In the genomic region with DNA sequence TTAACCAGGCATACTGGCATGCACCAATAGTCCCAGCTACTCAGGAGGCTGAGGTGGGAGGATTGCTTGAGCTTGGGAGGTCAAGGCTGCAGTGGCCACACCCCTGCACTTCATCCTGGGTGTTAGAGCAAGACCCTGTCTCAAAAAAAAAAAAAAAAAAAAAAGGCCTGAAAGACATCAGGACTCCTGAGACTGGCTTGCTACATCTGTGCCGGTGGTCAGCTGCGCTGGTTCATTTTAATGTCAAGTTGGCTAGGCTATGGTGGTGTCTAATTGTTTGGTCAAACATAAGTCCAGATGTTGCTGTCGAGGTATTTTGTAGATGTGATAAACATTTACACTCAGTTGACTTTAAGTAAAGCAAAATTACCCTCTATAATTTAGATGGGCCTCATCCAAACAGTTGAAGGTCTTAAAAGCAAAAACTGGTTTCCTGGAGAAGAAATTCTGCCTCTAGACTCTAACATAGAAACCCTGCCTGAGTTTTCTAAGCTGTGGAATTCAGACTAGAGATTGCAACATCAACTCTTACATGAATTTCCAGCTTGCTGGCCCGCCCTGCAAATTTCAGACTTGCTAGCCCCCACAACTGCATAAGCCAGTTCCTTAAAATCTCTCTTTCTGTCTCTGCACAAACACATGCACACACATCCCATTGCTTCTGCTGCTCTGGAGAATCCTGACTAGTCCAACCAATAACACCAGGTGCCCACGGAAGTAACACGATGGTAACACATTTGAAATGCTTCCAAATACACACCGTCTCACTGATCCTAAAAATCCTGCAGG, we compare ENCODE assay signal across 11 cellular contexts. TPM values are rescaled to one million over a fixed set of nuclear protein-coding genes. Genes with fewer than 3 reads are reported as not detected.
A peak's percentile ranks its signal among the peaks of the same experiment; 100 is the strongest.
DNase-seq lines count a peak whose midpoint lies in the region; ATAC-seq, FAIRE-seq and TF ChIP-seq lines count a peak whose summit lies in the region.
"Had no signal": no experiment of that assay in that cellular context is flagged by ENCODE, and none has a peak within 500 bp of the region (broad histone marks: within the 10 kb centered on the region; RNA-seq: fewer than 3 reads in every experiment).

No MANE protein-coding gene starts in this region.

- WGBS in small intestine, 3 donors, result 56 to 84% (median 72%) methylated on average over 7 of the region's 7 CpGs

- peak overlapping the region; percentile 90 for H3K9ac ChIP-seq in skeletal muscle satellite cell (ENCODE audit: low read depth, low read length)

- no peaks in the 10 kb centered on the region for H3K9me3 Mint-ChIP-seq in activated T-helper 2 cell treated with anti-CD3 and anti-CD28 coated beads, Interferon-gamma antibody, Interleukin-2, Interleukin-4, amounts not matched to agents 10 μg/mL and 5 μg/mL and 100 μg/mL, durations not matched to agents 14 hours and 24 hours and 36 hours
- H3K9me3 Mint-ChIP-seq: central memory CD8-positive, alpha-beta T cell had no signal

- H3K9me3 ChIP-seq in HEK293 (ENCODE audit: control insufficient read depth, insufficient read depth, low read depth, low read length), result no peaks in the 10 kb centered on the region
- H3K9me3 ChIP-seq in cardiac muscle cell (ENCODE audit: low read depth), result no peaks in the 10 kb centered on the region
- no peaks in the 10 kb centered on the region for H3K9me3 ChIP-seq in skeletal muscle satellite cell (replicated peaks; ENCODE audit: low read length)
- H3K9me3 ChIP-seq in small intestine (ENCODE audit: control insufficient read depth, low read depth), result no peaks in the 10 kb centered on the region

- CTCF ChIA-PET in HEK293 (lab: Yijun Ruan, JAX), result interaction anchor here (1.0 to 1.5 kb wide), 2 partner anchors 18 to 88 kb away, joined by 4 to 7 read pairs; a partner anchor contains a TSS

- POLR2A ChIA-PET in HEK293 (lab: Yijun Ruan, JAX), result interaction anchor here (0.5 to 0.6 kb wide), 2 partner anchors 32 to 1123 kb away, joined by 4 to 5 read pairs; no protein-coding TSS in a partner anchor

- H3K4me3 Mint-ChIP-seq in activated T-helper 2 cell treated with anti-CD3 and anti-CD28 coated beads, Interferon-gamma antibody, Interleukin-2, Interleukin-4, amounts not matched to agents 10 μg/mL and 5 μg/mL and 100 μg/mL, durations not matched to agents 14 hours and 24 hours and 36 hours (ENCODE audit: low read depth), result no peak overlapping the region
- H3K4me3 Mint-ChIP-seq: naive B cell had no signal

- H3K36me3 ChIP-seq in HEK293 (ENCODE audit: control insufficient read depth in 2 of 2, insufficient read depth in 1 of 2, low read length in 2 of 2), result no peaks in the 10 kb centered on the region
- H3K36me3 ChIP-seq in cardiac muscle cell, result no peaks in the 10 kb centered on the region
- H3K36me3 ChIP-seq in skeletal muscle satellite cell (ENCODE audit: insufficient read depth, low read length), result peaks cover 31% of the 10 kb centered on the region
- H3K36me3 ChIP-seq in small intestine (ENCODE audit: control insufficient read depth in 2 of 2, insufficient read depth in 2 of 2, low read length in 2 of 2), result no peaks in the 10 kb centered on the region

- TF ChIP-seq CTCF in HEK293 (tag by site-specific recombination; IDR thresholded peaks at IDR 0.05), result no peak
- no peak for TF ChIP-seq CTCF in cardiac muscle cell (IDR thresholded peaks at IDR 0.05; ENCODE audit: low read depth, low read length)

- peak overlapping the region; percentile 7 for H3K27ac Mint-ChIP-seq in activated T-helper 2 cell treated with anti-CD3 and anti-CD28 coated beads, Interferon-gamma antibody, Interleukin-2, Interleukin-4, amounts not matched to agents 10 μg/mL and 5 μg/mL and 100 μg/mL, durations not matched to agents 14 hours and 24 hours and 36 hours

- H3K4me3 ChIP-seq in HEK293 (ENCODE audit: low read depth, low read length), result no peak overlapping the region
- no peak overlapping the region for H3K4me3 ChIP-seq in cardiac muscle cell
- peak overlapping the region; percentile 21 for H3K4me3 ChIP-seq in skeletal muscle satellite cell (ENCODE audit: low read length)
- no peak overlapping the region for H3K4me3 ChIP-seq in small intestine (ENCODE audit: low read depth in 1 of 2, low read length in 2 of 2)

- peak overlapping the region; percentile 48 for H3K4me2 ChIP-seq in skeletal muscle satellite cell (ENCODE audit: low read length)

- ATAC-seq in HG03521 (IDR thresholded peaks at IDR 0.05; ENCODE audit: unreplicated experiment), result no peak

- H3K27me3 Mint-ChIP-seq in activated T-helper 2 cell treated with anti-CD3 and anti-CD28 coated beads, Interferon-gamma antibody, Interleukin-2, Interleukin-4, amounts not matched to agents 10 μg/mL and 5 μg/mL and 100 μg/mL, durations not matched to agents 14 hours and 24 hours and 36 hours (ENCODE audit: low read depth), result no peaks in the 10 kb centered on the region
- H3K27me3 Mint-ChIP-seq: naive B cell had no signal

- peaks cover 15% of the 10 kb centered on the region for H3K36me3 Mint-ChIP-seq in activated T-helper 2 cell treated with anti-CD3 and anti-CD28 coated beads, Interferon-gamma antibody, Interleukin-2, Interleukin-4, amounts not matched to agents 10 μg/mL and 5 μg/mL and 100 μg/mL, durations not matched to agents 14 hours and 24 hours and 36 hours (ENCODE audit: low read depth)
- H3K36me3 Mint-ChIP-seq: naive B cell had no signal

- no peak overlapping the region for H3K27ac ChIP-seq in HEK293 (ENCODE audit: extremely low read depth, low read depth, low read length)
- peak overlapping the region; percentile 26 for H3K27ac ChIP-seq in cardiac muscle cell
- H3K27ac ChIP-seq in small intestine (ENCODE audit: low read depth in 1 of 2, low read length in 1 of 2), result peak overlapping the region in 1 of 2 donors; percentile 77

- peaks cover 30% of the 10 kb centered on the region for H3K4me1 Mint-ChIP-seq in activated T-helper 2 cell treated with anti-CD3 and anti-CD28 coated beads, Interferon-gamma antibody, Interleukin-2, Interleukin-4, amounts not matched to agents 10 μg/mL and 5 μg/mL and 100 μg/mL, durations not matched to agents 14 hours and 24 hours and 36 hours (ENCODE audit: low read depth)

- DNase-seq in activated T-helper 2 cell treated with anti-CD3 and anti-CD28 coated beads, Interferon-gamma antibody, Interleukin-2, Interleukin-4, amounts not matched to agents 10 μg/mL and 5 μg/mL and 100 μg/mL, durations not matched to agents 14 hours and 24 hours and 36 hours (ENCODE audit: low spot score), result no peak
- DNase-seq in cardiac muscle cell (ENCODE audit: low read depth in 1 of 2, low spot score in 1 of 2) (peak in 1 of 2 donors; percentile 87), islet precursor cell (no peak), small intestine (no peak)
- DNase-seq in stimulated activated CD4-positive, alpha-beta T cell treated with anti-CD3 and anti-CD28 coated beads, Interleukin-4, amount 100 ng/mL, for 1 hour, result no peak
- DNase-seq: naive B cell had no signal

- H3K4me1 ChIP-seq in HEK293 (ENCODE audit: control insufficient read depth, insufficient read depth, low read length) (no peaks in the 10 kb centered on the region), cardiac muscle cell (ENCODE audit: low read depth) (no peaks in the 10 kb centered on the region), skeletal muscle satellite cell (ENCODE audit: control insufficient read depth, insufficient read depth, low read length) (peaks cover 88% of the 10 kb centered on the region), small intestine (ENCODE audit: control insufficient read depth in 2 of 2, insufficient read depth in 1 of 2, low read depth in 1 of 2, low read length in 1 of 2) (peaks cover 0 to 14% of the 10 kb centered on the region in 2 donors)

- no peak for FAIRE-seq in small intestine (lab: Jason Lieb, UNC)
- FAIRE-seq: TTC549 had no signal

- intact Hi-C loops in activated T-helper 2 cell treated with anti-CD3 and anti-CD28 coated beads, Interferon-gamma antibody, Interleukin-2, Interleukin-4, amounts not matched to agents 10 μg/mL and 5 μg/mL and 100 μg/mL, durations not matched to agents 14 hours and 24 hours and 36 hours (cut with micrococcal nuclease), result no loop called here

- H3K27me3 ChIP-seq in cardiac muscle cell, result no peaks in the 10 kb centered on the region
- no peaks in the 10 kb centered on the region for H3K27me3 ChIP-seq in skeletal muscle satellite cell (ENCODE audit: control insufficient read depth, insufficient read depth, low read length)
- no peaks in the 10 kb centered on the region for H3K27me3 ChIP-seq in small intestine (ENCODE audit: control insufficient read depth in 2 of 2, insufficient read depth in 2 of 2, low read length in 2 of 2)

TF ChIP-seq in HEK293, 187 proteins besides CTCF, POLR2A, EP300 and RAD21:
- TF ChIP-seq ZNF10 (tag by site-specific recombination; IDR thresholded peaks at IDR 0.05) (0 out of 2 replicates have a peak, but pooled peaks have one; percentile 24), ZEB2 (tag by site-specific recombination; IDR thresholded peaks at IDR 0.05) (no peak)

RNA-seq across cellular contexts. Expression of a gene that starts 18.2 kb away (rescaled TPM):
- total RNA-seq in activated T-helper 2 cell treated with anti-CD3 and anti-CD28 coated beads, Interferon-gamma antibody, Interleukin-2, Interleukin-4, amounts not matched to agents 10 μg/mL and 5 μg/mL and 100 μg/mL, durations not matched to agents 14 hours and 24 hours and 36 hours, result 32.5 and 33.2 TPM in 2 replicates
- 18.1 and 22.4 TPM in 2 replicates for total RNA-seq in cardiac muscle cell
- polyA plus RNA-seq in cardiac muscle cell (9.6 and 13.4 TPM in 2 replicates), small intestine (10 to 100 TPM in 1 of 3 donors, 1 to 10 TPM in 2; 1.6 to 20.6 (median 2.0) TPM)
- 168 and 212 TPM in 2 replicates for total RNA-seq in skeletal muscle satellite cell (2012; rRNA removed)

RNA-seq across cellular contexts. Expression of a gene that starts 32.5 kb away (rescaled TPM):
- 72.6 and 76.1 TPM in 2 replicates for total RNA-seq in activated T-helper 2 cell treated with anti-CD3 and anti-CD28 coated beads, Interferon-gamma antibody, Interleukin-2, Interleukin-4, amounts not matched to agents 10 μg/mL and 5 μg/mL and 100 μg/mL, durations not matched to agents 14 hours and 24 hours and 36 hours
- total RNA-seq in cardiac muscle cell, result 2.8 and 23.8 TPM in 2 replicates
- 3.1 and 25.9 TPM in 2 replicates for polyA plus RNA-seq in cardiac muscle cell
- 21.5 and 29.3 TPM in 2 replicates for total RNA-seq in skeletal muscle satellite cell (2012; rRNA removed)
- polyA plus RNA-seq in small intestine, result 10 to 100 TPM in 1 of 3 donors, 1 to 10 TPM in 1, under 1 TPM in 1; 0.27 to 21.7 (median 1.1) TPM
